In the genomic region with DNA sequence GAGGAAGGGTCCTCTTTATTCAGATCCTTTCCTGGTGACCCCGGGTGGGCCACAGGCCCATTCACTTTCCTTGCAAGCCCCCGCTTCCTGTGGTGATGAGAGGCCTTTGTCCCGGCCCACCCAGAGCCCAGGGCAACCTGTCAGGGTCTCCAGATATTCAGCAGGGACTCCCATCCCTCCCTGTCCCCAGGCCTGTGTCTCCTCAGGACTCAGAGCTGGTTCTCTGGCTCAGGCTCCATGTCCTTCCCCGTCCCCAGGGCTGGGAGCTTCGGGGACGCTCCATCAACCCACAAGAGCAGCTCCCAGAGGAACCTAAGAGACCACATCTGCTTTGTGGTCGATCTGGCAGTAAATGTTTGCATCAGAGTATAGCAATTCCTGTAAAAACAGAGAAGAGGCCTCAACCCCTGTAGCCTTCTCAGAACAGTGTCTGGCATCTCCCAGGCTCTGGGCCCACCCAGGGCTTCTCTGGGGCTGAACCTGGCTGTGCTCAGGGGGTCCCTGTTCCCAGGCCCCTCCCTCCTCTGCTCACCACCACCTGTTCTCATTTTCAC, we compare ENCODE assay signal across 24 cellular contexts. TPM values are rescaled to one million over a fixed set of nuclear protein-coding genes. Genes with fewer than 3 reads are reported as not detected.
"Had no signal": no experiment of that assay in that cellular context is flagged by ENCODE, and none has a peak within 500 bp of the region (broad histone marks: within the 10 kb centered on the region; RNA-seq: fewer than 3 reads in every experiment).

No MANE protein-coding gene starts in this region.

- H3K9me3 ChIP-seq: ascending aorta, left ventricle myocardium inferior, psoas muscle, testis had no signal

- H3K4me3 ChIP-seq: ascending aorta, left ventricle myocardium inferior, neural progenitor cell, psoas muscle, testis had no signal

- H3K36me3 Mint-ChIP-seq: activated CD4-positive, alpha-beta memory T cell treated with anti-CD3 and anti-CD28 coated beads for 36 hours; activated naive CD4-positive, alpha-beta T cell treated with anti-CD3 and anti-CD28 coated beads, Interleukin-2, amount 50 U/mL, for 24 hours; neural progenitor cell; stimulated activated memory B cell treated with anti-CD40 and anti-IgM and Interleukin-4, amounts not matched to agents 10 μg/mL and 1 μg/mL and 100 μg/mL, for 72 hours; type B pancreatic cell had no signal

- DNase-seq: activated B cell treated with CpG ODN at 0.5 μM for 24 hours; activated CD4-positive, alpha-beta memory T cell treated with anti-CD3 and anti-CD28 coated beads for 36 hours; activated CD4-positive, alpha-beta T cell treated with anti-CD3 and anti-CD28 coated beads for 4 hours; activated gamma-delta T cell; activated T-cell treated with anti-CD3 and anti-CD28 coated beads, Interleukin-2, amount 50 U/mL, for 48 hours; cerebellar nuclear complex; cortex of kidney; effector CD4-positive, alpha-beta T cell; hypothalamus; kidney glomerular epithelial cell; left ventricle myocardium inferior; psoas muscle; right cardiac atrium; small intestine; stimulated activated CD4-positive, alpha-beta T cell treated with anti-CD3 and anti-CD28 coated beads, Interleukin-4, amount 100 ng/mL, for 4 hours; testis had no signal

- H3K27ac ChIP-seq: ascending aorta, left ventricle myocardium inferior, neural progenitor cell, psoas muscle, testis had no signal

- H3K4me3 Mint-ChIP-seq: activated B cell treated with CpG ODN at 0.5 μM for 24 hours; activated CD4-positive, alpha-beta memory T cell treated with anti-CD3 and anti-CD28 coated beads for 36 hours; activated naive CD4-positive, alpha-beta T cell treated with anti-CD3 and anti-CD28 coated beads, Interleukin-2, amount 50 U/mL, for 24 hours; neural progenitor cell; stimulated activated memory B cell treated with anti-CD40 and anti-IgM and Interleukin-4, amounts not matched to agents 10 μg/mL and 1 μg/mL and 100 μg/mL, for 72 hours; T-helper 2 cell treated with Interferon-gamma antibody and Interleukin-4, amounts not matched to agents 5 μg/mL and 100 μg/mL, for 36 hours; type B pancreatic cell had no signal

- H3K36me3 ChIP-seq: ascending aorta, left ventricle myocardium inferior, neural progenitor cell had no signal

- H3K9ac ChIP-seq: neural progenitor cell had no signal

- H3K4me1 Mint-ChIP-seq: activated B cell treated with CpG ODN at 0.5 μM for 24 hours; activated naive CD4-positive, alpha-beta T cell treated with anti-CD3 and anti-CD28 coated beads, Interleukin-2, amount 50 U/mL, for 24 hours; neural progenitor cell; stimulated activated memory B cell treated with anti-CD40 and anti-IgM and Interleukin-4, amounts not matched to agents 10 μg/mL and 1 μg/mL and 100 μg/mL, for 72 hours had no signal

- H3K9me3 Mint-ChIP-seq: activated B cell treated with CpG ODN at 0.5 μM for 24 hours; activated CD4-positive, alpha-beta memory T cell treated with anti-CD3 and anti-CD28 coated beads for 36 hours; activated naive CD4-positive, alpha-beta T cell treated with anti-CD3 and anti-CD28 coated beads, Interleukin-2, amount 50 U/mL, for 24 hours; stimulated activated memory B cell treated with anti-CD40 and anti-IgM and Interleukin-4, amounts not matched to agents 10 μg/mL and 1 μg/mL and 100 μg/mL, for 72 hours; T-helper 2 cell treated with Interferon-gamma antibody and Interleukin-4, amounts not matched to agents 5 μg/mL and 100 μg/mL, for 36 hours had no signal

- H3K27me3 Mint-ChIP-seq: activated naive CD4-positive, alpha-beta T cell treated with anti-CD3 and anti-CD28 coated beads, Interleukin-2, amount 50 U/mL, for 24 hours; type B pancreatic cell had no signal

- H3K4me2 ChIP-seq: neural progenitor cell had no signal

- H3K27me3 ChIP-seq: ascending aorta, neural progenitor cell, testis had no signal

- H3K27ac Mint-ChIP-seq: activated B cell treated with CpG ODN at 0.5 μM for 24 hours; activated CD4-positive, alpha-beta memory T cell treated with anti-CD3 and anti-CD28 coated beads for 36 hours; activated naive CD4-positive, alpha-beta T cell treated with anti-CD3 and anti-CD28 coated beads, Interleukin-2, amount 50 U/mL, for 24 hours; neural progenitor cell; stimulated activated memory B cell treated with anti-CD40 and anti-IgM and Interleukin-4, amounts not matched to agents 10 μg/mL and 1 μg/mL and 100 μg/mL, for 72 hours; T-helper 2 cell treated with Interferon-gamma antibody and Interleukin-4, amounts not matched to agents 5 μg/mL and 100 μg/mL, for 36 hours; type B pancreatic cell had no signal

- H2AFZ ChIP-seq: neural progenitor cell had no signal

- H3K4me1 ChIP-seq: ascending aorta, left ventricle myocardium inferior, neural progenitor cell, psoas muscle, testis had no signal

RNA-seq across cellular contexts. Expression of gene CEACAM4, which starts 7.8 kb away (rescaled TPM):
- total RNA-seq: activated B cell treated with CpG ODN at 0.5 μM for 24 hours; activated CD4-positive, alpha-beta memory T cell treated with anti-CD3 and anti-CD28 coated beads for 36 hours; ascending aorta; frontal cortex; osteocyte had no signal

RNA-seq across cellular contexts. Expression of gene CEACAM21, which starts 43.1 kb away (rescaled TPM):
- total RNA-seq: ascending aorta, osteocyte had no signal
